In genomic region chr1:59691261-59691660, GRCh38 we compare ENCODE assay signal across 12 cellular contexts.
A peak's percentile ranks its signal among the peaks of the same experiment; 100 is the strongest.
DNase-seq lines count a peak whose midpoint lies in the region; ATAC-seq and TF ChIP-seq lines count a peak whose summit lies in the region.
"Had no signal": no experiment of that assay in that cellular context is flagged by ENCODE, and none has a peak within 500 bp of the region (broad histone marks: within the 10 kb centered on the region; RNA-seq: fewer than 3 reads in every experiment).

No MANE protein-coding gene starts in this region.

- no peak for TF ChIP-seq RAD21 in SK-N-SH (IDR thresholded peaks at IDR 0.05; ENCODE audit: low read length)

- CTCF ChIA-PET in SK-N-SH (lab: Yijun Ruan, JAX), result interaction anchor here (1.1 to 7.4 kb wide), 2 partner anchors 8 to 910 kb away, joined by 3 to 38 read pairs; no protein-coding TSS in a partner anchor

- H3K27me3 ChIP-seq in tibial nerve (no peaks in the 10 kb centered on the region), SK-N-SH (ENCODE audit: insufficient read depth) (no peaks in the 10 kb centered on the region), H7 (ENCODE audit: control insufficient read depth, insufficient read depth, low read length) (no peaks in the 10 kb centered on the region)

- H3K4me3 ChIP-seq in tibial nerve (no peak overlapping the region), SK-N-SH (ENCODE audit: low read depth in 2 of 2, low read length in 1 of 2) (no peak overlapping the region), H7 (ENCODE audit: insufficient read depth, low read depth, low read length) (no peak overlapping the region)

- no peaks in the 10 kb centered on the region for H3K9me3 ChIP-seq in tibial nerve
- no peaks in the 10 kb centered on the region for H3K9me3 ChIP-seq in SK-N-SH

- no peak overlapping the region for H2AFZ ChIP-seq in SK-N-SH (ENCODE audit: low read depth)

- H3K36me3 ChIP-seq in tibial nerve, result no peaks in the 10 kb centered on the region
- H3K36me3 ChIP-seq in SK-N-SH (replicated peaks in 1 of 2; ENCODE audit: control insufficient read depth in 1 of 2, insufficient read depth in 2 of 2, low read length in 1 of 2), result no peaks in the 10 kb centered on the region
- H3K36me3 ChIP-seq in H7 (replicated peaks; ENCODE audit: control insufficient read depth, insufficient read depth, low read length), result no peaks in the 10 kb centered on the region

- no peak for TF ChIP-seq POLR2A in tibial nerve (IDR thresholded peaks at IDR 0.05)

- no peaks in the 10 kb centered on the region for H3K79me2 ChIP-seq in SK-N-SH (ENCODE audit: insufficient read depth)

- ATAC-seq in HG02588 (IDR thresholded peaks at IDR 0.05; ENCODE audit: unreplicated experiment), result no peak
- ATAC-seq: stimulated activated naive CD8-positive, alpha-beta T cell treated with anti-CD3 and anti-CD28 coated beads, Interleukin-15, Interleukin-2, amounts not matched to agents 100 U/mL and 50 U/mL, for 24 hours had no signal

- POLR2A ChIA-PET in SK-N-SH (lab: Yijun Ruan, JAX), result no interaction called here

- TF ChIP-seq EP300 in tibial nerve (IDR thresholded peaks at IDR 0.05), result peak in 1 of 2 donors; percentile 93
- no peak for TF ChIP-seq EP300 in SK-N-SH (IDR thresholded peaks at IDR 0.05; ENCODE audit: borderline replicate concordance in 1 of 2, low read depth in 1 of 2, low read length in 1 of 2)

- DNase-seq in NCI-H2227 treated with DMSO at 0.1 percent for 48 hours (lab: John Stamatoyannopoulos, UW), result peak; percentile 62
- DNase-seq in fibroblast of peridontal ligament (ENCODE audit: extremely low read depth), result peak; percentile 89
- peak; percentile 60 for DNase-seq in myocyte (ENCODE audit: low read depth)
- DNase-seq in tibial nerve (ENCODE audit: low spot score in 2 of 2), result peak; percentile 45 to 83
- no peak for DNase-seq in SK-N-SH
- DNase-seq in H7, result no peak
- DNase-seq: activated naive CD8-positive, alpha-beta T cell treated with anti-CD3 and anti-CD28 coated beads for 36 hours; kidney glomerular epithelial cell; NCI-H2081 treated with DMSO at 0.1 percent for 48 hours; stimulated activated CD4-positive, alpha-beta T cell treated with anti-CD3 and anti-CD28 coated beads, Interleukin-4, amount 100 ng/mL, for 4 hours; stimulated activated naive CD8-positive, alpha-beta T cell treated with anti-CD3 and anti-CD28 coated beads, Interleukin-15, Interleukin-2, amounts not matched to agents 100 U/mL and 50 U/mL, for 24 hours had no signal

- H3K4me1 ChIP-seq in tibial nerve, result peaks cover 0 to 56% (median 14%) of the 10 kb centered on the region in 4 donors
- H3K4me1 ChIP-seq in SK-N-SH (ENCODE audit: control insufficient read depth in 1 of 2, insufficient read depth in 2 of 2, low read depth in 1 of 2, low read length in 1 of 2), result peaks cover 10 to 17% of the 10 kb centered on the region in 2 experiments; a peak in 2 of 4 replicates

- no peak overlapping the region for H3K9ac ChIP-seq in SK-N-SH

- H3K27ac ChIP-seq in tibial nerve (peak overlapping the region in 3 of 4 donors; percentile 46 to 80 (median 78)), SK-N-SH (ENCODE audit: low read depth in 2 of 2, low read length in 1 of 2) (no peak overlapping the region)

- 18 to 26% methylated on average over 4 of the region's 4 CpGs for WGBS in tibial nerve, 2 donors
- 80% methylated on average over 4 of the region's 4 CpGs for WGBS in SK-N-SH (ENCODE audit: low lambda C conversion rate)

- no peaks in the 10 kb centered on the region for H3K9me2 ChIP-seq in SK-N-SH

- H4K20me1 ChIP-seq in SK-N-SH (ENCODE audit: insufficient read depth), result no peaks in the 10 kb centered on the region

- TF ChIP-seq CTCF in tibial nerve (IDR thresholded peaks at IDR 0.05) (no peak), SK-N-SH (IDR thresholded peaks at IDR 0.05) (no peak)

- no peaks in the 10 kb centered on the region for H3F3A ChIP-seq in SK-N-SH (replicated peaks; ENCODE audit: insufficient read depth)

- H3K4me2 ChIP-seq in SK-N-SH, result no peak overlapping the region

TF ChIP-seq in SK-N-SH, 30 proteins besides CTCF, POLR2A, EP300 and RAD21:
- TF ChIP-seq YY1 (IDR thresholded peaks at IDR 0.05; ENCODE audit: low read depth), result no peak
- no peak for TF ChIP-seq IRF3 (IDR thresholded peaks at IDR 0.05; ENCODE audit: low read depth, low read length)
- TF ChIP-seq NRF1 (IDR thresholded peaks at IDR 0.05; ENCODE audit: low read depth, low read length), result no peak
TF ChIP-seq in SK-N-SH: peak in this region for 0.

Comparison
In these comparisons a context has a peak if more than half of its experiments do, and no peak if none do; other contexts are left out.
1. DNase-seq: peak in NCI-H2227 treated with DMSO at 0.1 percent for 48 hours (single experiment), fibroblast of peridontal ligament (single experiment), myocyte (single experiment) and tibial nerve (2 of 2); none in SK-N-SH (single experiment) and H7 (single experiment).
2. H3K27ac ChIP-seq: peak in tibial nerve (3 of 4); none in SK-N-SH (0 of 2).